In the genomic region with DNA sequence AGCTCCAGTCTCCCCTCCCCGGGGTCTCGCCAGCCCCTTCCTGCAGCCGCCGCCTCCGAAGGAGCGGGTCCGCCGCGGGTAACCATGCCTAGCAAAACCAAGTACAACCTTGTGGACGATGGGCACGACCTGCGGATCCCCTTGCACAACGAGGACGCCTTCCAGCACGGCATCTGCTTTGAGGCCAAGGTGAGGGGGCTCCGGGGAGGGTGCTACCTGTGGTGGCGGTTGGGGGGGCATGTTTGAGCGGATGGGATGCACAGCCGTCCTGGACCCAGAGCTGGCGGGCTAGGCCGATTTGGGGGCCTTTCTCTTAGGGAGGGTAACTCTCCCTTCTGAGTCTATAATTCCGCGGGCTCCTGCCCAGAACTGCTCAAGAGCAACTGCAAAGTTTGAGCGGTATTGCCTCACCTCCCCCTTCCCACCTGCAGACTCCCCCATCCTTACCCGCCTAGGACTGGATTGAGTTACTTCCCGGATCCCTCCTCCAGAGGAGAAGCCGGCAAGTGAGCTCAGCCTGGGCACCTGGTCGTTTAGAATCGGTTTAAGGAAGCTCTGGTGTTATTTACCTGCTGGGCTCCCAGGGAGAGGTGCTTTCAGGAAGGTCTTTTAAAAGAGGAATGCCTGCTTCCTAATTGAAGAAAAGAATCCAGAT, we compare ENCODE assay signal across 8 cellular contexts. TPM values are rescaled to one million over a fixed set of nuclear protein-coding genes. Genes with fewer than 3 reads are reported as not detected.
DNase-seq lines count a peak whose midpoint lies in the region; ATAC-seq lines count a peak whose summit lies in the region.

No MANE protein-coding gene starts in this region.

- peaks cover 3% of the 10 kb centered on the region for H3K4me1 Mint-ChIP-seq in activated T-helper 17 cell treated with anti-CD3 and anti-CD28 coated beads, Interleukin-2, amount 50 U/mL, for 72 hours

- H3K36me3 Mint-ChIP-seq in activated T-helper 17 cell treated with anti-CD3 and anti-CD28 coated beads, Interleukin-2, amount 50 U/mL, for 72 hours (ENCODE audit: low read depth) = no peaks in the 10 kb centered on the region

- H3K9ac ChIP-seq in HUES64 (ENCODE audit: low read depth, low read length) (peak overlapping the region; percentile 71), iPS-18a (ENCODE audit: low read length) (peak overlapping the region; percentile 60)

- H3K9me3 ChIP-seq in HUES64 (ENCODE audit: insufficient read depth, low read depth, low read length) (no peaks in the 10 kb centered on the region), iPS-18a (ENCODE audit: control insufficient read depth, low read depth, low read length) (no peaks in the 10 kb centered on the region)

- no peaks in the 10 kb centered on the region for H3K9me3 Mint-ChIP-seq in activated T-helper 17 cell treated with anti-CD3 and anti-CD28 coated beads, Interleukin-2, amount 50 U/mL, for 72 hours

- H3K4me3 Mint-ChIP-seq in activated T-helper 17 cell treated with anti-CD3 and anti-CD28 coated beads, Interleukin-2, amount 50 U/mL, for 72 hours = peak overlapping the region; percentile 63

- H3K36me3 ChIP-seq in HUES64 (ENCODE audit: insufficient read depth, low read length) (0 out of 2 replicates have a peak, but pooled peaks cover 3% of the 10 kb centered on the region), iPS-18a (ENCODE audit: control insufficient read depth, low read depth, low read length) (no peaks in the 10 kb centered on the region)

- peak; percentile 75 for DNase-seq in DMS53 (lab: John Stamatoyannopoulos, UW)
- DNase-seq in middle frontal gyrus (ENCODE audit: extremely low spot score, low spot score) = no peak
- DNase-seq in OCI-M1 (lab: John Stamatoyannopoulos, UW) = no peak

- no peak for ATAC-seq in activated T-helper 17 cell treated with anti-CD3 and anti-CD28 coated beads, Interleukin-2, amount 50 U/mL, for 72 hours (replicated peaks)
- no peak for ATAC-seq in GM21390 (IDR thresholded peaks at IDR 0.05; ENCODE audit: unreplicated experiment)

- WGBS in HUES64 = under 1% methylated on average over 29 of the region's 29 CpGs

- H3K4me3 ChIP-seq in HUES64 (ENCODE audit: low read length) (peak overlapping the region; percentile 89), iPS-18a (ENCODE audit: low read length) (peak overlapping the region; percentile 85), skin epidermis (peak overlapping the region; percentile 40 to 82 (median 66))

- H3K27ac ChIP-seq in HUES64 (ENCODE audit: low read depth, low read length) = peak overlapping the region; percentile 10; the same call in 1 of the 2 replicates
- no peak overlapping the region for H3K27ac ChIP-seq in iPS-18a (ENCODE audit: low read length)
- H3K27ac ChIP-seq in skin epidermis = peak overlapping the region in 5 of 21 experiments; percentile 30 to 73 (median 48)

- peaks cover 41% of the 10 kb centered on the region for H3K27me3 Mint-ChIP-seq in activated T-helper 17 cell treated with anti-CD3 and anti-CD28 coated beads, Interleukin-2, amount 50 U/mL, for 72 hours

- H3K27ac Mint-ChIP-seq in activated T-helper 17 cell treated with anti-CD3 and anti-CD28 coated beads, Interleukin-2, amount 50 U/mL, for 72 hours = no peak overlapping the region

- H3K27me3 ChIP-seq in HUES64 (ENCODE audit: insufficient read depth, low read length) = peaks cover 8% of the 10 kb centered on the region
- H3K27me3 ChIP-seq in iPS-18a (ENCODE audit: control insufficient read depth, insufficient read depth, low read length) = no peaks in the 10 kb centered on the region

- H3K4me1 ChIP-seq in HUES64 (ENCODE audit: insufficient read depth, low read length) = peaks cover 37% of the 10 kb centered on the region
- H3K4me1 ChIP-seq in iPS-18a (ENCODE audit: control insufficient read depth, low read depth, low read length) = peaks cover 37% of the 10 kb centered on the region

RNA-seq across cellular contexts. Expression of a gene that starts 0.7 kb away (rescaled TPM):
- 5.1 TPM for polyA plus RNA-seq in HUES64 (2013, experiment 1 of 2)
- polyA plus RNA-seq in HUES64 (2013, experiment 2 of 2) = 6.4 TPM
- total RNA-seq in activated T-helper 17 cell treated with anti-CD3 and anti-CD28 coated beads, Interleukin-2, amount 50 U/mL, for 72 hours = under 1 TPM in 1 of 2 donors, not detected in 1; 0.13 TPM

RNA-seq across cellular contexts. Expression of a gene that starts 46.6 kb away (rescaled TPM):
- polyA plus RNA-seq in HUES64 (2013, experiment 1 of 2) = 2.9 TPM
- polyA plus RNA-seq in HUES64 (2013, experiment 2 of 2) = 3.5 TPM
- total RNA-seq in activated T-helper 17 cell treated with anti-CD3 and anti-CD28 coated beads, Interleukin-2, amount 50 U/mL, for 72 hours = not detected
